In the genomic region with DNA sequence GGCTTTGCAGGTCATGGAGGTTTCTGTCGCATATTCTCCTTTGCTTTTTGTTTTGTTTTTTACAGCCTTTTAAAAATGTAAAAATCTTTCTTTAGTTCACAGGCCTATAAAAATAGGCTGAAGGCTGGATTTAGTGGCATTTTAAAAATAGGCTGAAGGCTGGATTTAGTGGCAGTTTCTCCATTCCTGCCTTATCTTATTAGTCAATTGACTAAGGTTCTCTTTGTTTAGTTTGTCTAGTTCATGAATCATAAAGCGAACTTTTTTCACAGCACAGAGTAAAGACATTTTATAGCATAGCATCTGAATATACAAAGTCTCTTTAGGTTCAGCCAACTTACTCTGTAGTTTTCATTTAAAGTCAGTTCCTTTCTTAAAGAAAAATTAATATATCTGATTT, we compare ENCODE assay signal across 2 cellular contexts.
TF ChIP-seq lines count a peak whose summit lies in the region.

No MANE protein-coding gene starts in this region.

TF ChIP-seq in SK-N-SH, 30 proteins besides CTCF, POLR2A, EP300 and RAD21 (continued from another document):
- TF ChIP-seq, protein P1, sequence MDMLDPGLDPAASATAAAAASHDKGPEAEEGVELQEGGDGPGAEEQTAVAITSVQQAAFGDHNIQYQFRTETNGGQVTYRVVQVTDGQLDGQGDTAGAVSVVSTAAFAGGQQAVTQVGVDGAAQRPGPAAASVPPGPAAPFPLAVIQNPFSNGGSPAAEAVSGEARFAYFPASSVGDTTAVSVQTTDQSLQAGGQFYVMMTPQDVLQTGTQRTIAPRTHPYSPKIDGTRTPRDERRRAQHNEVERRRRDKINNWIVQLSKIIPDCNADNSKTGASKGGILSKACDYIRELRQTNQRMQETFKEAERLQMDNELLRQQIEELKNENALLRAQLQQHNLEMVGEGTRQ (IDR thresholded peaks at IDR 0.05; ENCODE audit: borderline replicate concordance, low read depth, low read length), result no peak
- TF ChIP-seq NFIC (IDR thresholded peaks at IDR 0.05; ENCODE audit: borderline replicate concordance) (no peak), CHD2 (IDR thresholded peaks at IDR 0.05; ENCODE audit: low read length, partially characterized antibody) (no peak)
- TF ChIP-seq, protein P2, sequence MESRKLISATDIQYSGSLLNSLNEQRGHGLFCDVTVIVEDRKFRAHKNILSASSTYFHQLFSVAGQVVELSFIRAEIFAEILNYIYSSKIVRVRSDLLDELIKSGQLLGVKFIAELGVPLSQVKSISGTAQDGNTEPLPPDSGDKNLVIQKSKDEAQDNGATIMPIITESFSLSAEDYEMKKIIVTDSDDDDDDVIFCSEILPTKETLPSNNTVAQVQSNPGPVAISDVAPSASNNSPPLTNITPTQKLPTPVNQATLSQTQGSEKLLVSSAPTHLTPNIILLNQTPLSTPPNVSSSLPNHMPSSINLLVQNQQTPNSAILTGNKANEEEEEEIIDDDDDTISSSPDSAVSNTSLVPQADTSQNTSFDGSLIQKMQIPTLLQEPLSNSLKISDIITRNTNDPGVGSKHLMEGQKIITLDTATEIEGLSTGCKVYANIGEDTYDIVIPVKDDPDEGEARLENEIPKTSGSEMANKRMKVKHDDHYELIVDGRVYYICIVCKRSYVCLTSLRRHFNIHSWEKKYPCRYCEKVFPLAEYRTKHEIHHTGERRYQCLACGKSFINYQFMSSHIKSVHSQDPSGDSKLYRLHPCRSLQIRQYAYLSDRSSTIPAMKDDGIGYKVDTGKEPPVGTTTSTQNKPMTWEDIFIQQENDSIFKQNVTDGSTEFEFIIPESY (IDR thresholded peaks at IDR 0.05; ENCODE audit: borderline replicate concordance, low read depth), result no peak
- TF ChIP-seq, protein P3, sequence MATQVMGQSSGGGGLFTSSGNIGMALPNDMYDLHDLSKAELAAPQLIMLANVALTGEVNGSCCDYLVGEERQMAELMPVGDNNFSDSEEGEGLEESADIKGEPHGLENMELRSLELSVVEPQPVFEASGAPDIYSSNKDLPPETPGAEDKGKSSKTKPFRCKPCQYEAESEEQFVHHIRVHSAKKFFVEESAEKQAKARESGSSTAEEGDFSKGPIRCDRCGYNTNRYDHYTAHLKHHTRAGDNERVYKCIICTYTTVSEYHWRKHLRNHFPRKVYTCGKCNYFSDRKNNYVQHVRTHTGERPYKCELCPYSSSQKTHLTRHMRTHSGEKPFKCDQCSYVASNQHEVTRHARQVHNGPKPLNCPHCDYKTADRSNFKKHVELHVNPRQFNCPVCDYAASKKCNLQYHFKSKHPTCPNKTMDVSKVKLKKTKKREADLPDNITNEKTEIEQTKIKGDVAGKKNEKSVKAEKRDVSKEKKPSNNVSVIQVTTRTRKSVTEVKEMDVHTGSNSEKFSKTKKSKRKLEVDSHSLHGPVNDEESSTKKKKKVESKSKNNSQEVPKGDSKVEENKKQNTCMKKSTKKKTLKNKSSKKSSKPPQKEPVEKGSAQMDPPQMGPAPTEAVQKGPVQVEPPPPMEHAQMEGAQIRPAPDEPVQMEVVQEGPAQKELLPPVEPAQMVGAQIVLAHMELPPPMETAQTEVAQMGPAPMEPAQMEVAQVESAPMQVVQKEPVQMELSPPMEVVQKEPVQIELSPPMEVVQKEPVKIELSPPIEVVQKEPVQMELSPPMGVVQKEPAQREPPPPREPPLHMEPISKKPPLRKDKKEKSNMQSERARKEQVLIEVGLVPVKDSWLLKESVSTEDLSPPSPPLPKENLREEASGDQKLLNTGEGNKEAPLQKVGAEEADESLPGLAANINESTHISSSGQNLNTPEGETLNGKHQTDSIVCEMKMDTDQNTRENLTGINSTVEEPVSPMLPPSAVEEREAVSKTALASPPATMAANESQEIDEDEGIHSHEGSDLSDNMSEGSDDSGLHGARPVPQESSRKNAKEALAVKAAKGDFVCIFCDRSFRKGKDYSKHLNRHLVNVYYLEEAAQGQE (IDR thresholded peaks at IDR 0.05; ENCODE audit: low read depth, low read length), result no peak
- TF ChIP-seq, protein P4, sequence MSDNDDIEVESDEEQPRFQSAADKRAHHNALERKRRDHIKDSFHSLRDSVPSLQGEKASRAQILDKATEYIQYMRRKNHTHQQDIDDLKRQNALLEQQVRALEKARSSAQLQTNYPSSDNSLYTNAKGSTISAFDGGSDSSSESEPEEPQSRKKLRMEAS (IDR thresholded peaks at IDR 0.05; ENCODE audit: low read depth), result no peak

TF ChIP-seq in SK-N-SH treated with all-trans-retinoic acid at 6 μM for 48 hours, 23 proteins besides CTCF, POLR2A, EP300 and RAD21 (continued from another document):
- TF ChIP-seq, protein P5, sequence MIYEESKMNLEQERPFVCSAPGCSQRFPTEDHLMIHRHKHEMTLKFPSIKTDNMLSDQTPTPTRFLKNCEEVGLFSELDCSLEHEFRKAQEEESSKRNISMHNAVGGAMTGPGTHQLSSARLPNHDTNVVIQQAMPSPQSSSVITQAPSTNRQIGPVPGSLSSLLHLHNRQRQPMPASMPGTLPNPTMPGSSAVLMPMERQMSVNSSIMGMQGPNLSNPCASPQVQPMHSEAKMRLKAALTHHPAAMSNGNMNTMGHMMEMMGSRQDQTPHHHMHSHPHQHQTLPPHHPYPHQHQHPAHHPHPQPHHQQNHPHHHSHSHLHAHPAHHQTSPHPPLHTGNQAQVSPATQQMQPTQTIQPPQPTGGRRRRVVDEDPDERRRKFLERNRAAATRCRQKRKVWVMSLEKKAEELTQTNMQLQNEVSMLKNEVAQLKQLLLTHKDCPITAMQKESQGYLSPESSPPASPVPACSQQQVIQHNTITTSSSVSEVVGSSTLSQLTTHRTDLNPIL (CRISPR knock-in tag; IDR thresholded peaks at IDR 0.05; ENCODE audit: low read depth), result no peak
- TF ChIP-seq ESRRG (CRISPR knock-in tag; IDR thresholded peaks at IDR 0.05) (no peak), ZFP3 (CRISPR knock-in tag; IDR thresholded peaks at IDR 0.05) (no peak), OSR1 (CRISPR knock-in tag; IDR thresholded peaks at IDR 0.05) (no peak), ZNF565 (CRISPR knock-in tag; conservative IDR thresholded peaks at IDR 0.05; ENCODE audit: low read depth) (no peak), RARB (CRISPR knock-in tag; IDR thresholded peaks at IDR 0.05) (no peak), PPARA (CRISPR knock-in tag; IDR thresholded peaks at IDR 0.05; ENCODE audit: borderline replicate concordance) (no peak), ARNTL (CRISPR knock-in tag; IDR thresholded peaks at IDR 0.05; ENCODE audit: borderline replicate concordance, low read depth) (no peak), ZNF8 (CRISPR knock-in tag; IDR thresholded peaks at IDR 0.05) (no peak), TOX (CRISPR knock-in tag; IDR thresholded peaks at IDR 0.05; ENCODE audit: borderline replicate concordance) (no peak), BACH2 (CRISPR knock-in tag; IDR thresholded peaks at IDR 0.05; ENCODE audit: borderline replicate concordance) (no peak)
- TF ChIP-seq, protein P6, sequence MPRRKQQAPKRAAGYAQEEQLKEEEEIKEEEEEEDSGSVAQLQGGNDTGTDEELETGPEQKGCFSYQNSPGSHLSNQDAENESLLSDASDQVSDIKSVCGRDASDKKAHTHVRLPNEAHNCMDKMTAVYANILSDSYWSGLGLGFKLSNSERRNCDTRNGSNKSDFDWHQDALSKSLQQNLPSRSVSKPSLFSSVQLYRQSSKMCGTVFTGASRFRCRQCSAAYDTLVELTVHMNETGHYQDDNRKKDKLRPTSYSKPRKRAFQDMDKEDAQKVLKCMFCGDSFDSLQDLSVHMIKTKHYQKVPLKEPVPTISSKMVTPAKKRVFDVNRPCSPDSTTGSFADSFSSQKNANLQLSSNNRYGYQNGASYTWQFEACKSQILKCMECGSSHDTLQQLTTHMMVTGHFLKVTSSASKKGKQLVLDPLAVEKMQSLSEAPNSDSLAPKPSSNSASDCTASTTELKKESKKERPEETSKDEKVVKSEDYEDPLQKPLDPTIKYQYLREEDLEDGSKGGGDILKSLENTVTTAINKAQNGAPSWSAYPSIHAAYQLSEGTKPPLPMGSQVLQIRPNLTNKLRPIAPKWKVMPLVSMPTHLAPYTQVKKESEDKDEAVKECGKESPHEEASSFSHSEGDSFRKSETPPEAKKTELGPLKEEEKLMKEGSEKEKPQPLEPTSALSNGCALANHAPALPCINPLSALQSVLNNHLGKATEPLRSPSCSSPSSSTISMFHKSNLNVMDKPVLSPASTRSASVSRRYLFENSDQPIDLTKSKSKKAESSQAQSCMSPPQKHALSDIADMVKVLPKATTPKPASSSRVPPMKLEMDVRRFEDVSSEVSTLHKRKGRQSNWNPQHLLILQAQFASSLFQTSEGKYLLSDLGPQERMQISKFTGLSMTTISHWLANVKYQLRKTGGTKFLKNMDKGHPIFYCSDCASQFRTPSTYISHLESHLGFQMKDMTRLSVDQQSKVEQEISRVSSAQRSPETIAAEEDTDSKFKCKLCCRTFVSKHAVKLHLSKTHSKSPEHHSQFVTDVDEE (CRISPR knock-in tag; IDR thresholded peaks at IDR 0.05), result no peak
- TF ChIP-seq, protein P7, sequence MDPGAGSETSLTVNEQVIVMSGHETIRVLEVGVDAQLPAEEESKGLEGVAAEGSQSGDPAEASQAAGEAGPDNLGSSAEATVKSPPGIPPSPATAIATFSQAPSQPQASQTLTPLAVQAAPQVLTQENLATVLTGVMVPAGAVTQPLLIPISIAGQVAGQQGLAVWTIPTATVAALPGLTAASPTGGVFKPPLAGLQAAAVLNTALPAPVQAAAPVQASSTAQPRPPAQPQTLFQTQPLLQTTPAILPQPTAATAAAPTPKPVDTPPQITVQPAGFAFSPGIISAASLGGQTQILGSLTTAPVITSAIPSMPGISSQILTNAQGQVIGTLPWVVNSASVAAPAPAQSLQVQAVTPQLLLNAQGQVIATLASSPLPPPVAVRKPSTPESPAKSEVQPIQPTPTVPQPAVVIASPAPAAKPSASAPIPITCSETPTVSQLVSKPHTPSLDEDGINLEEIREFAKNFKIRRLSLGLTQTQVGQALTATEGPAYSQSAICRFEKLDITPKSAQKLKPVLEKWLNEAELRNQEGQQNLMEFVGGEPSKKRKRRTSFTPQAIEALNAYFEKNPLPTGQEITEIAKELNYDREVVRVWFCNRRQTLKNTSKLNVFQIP (CRISPR knock-in tag; IDR thresholded peaks at IDR 0.05; ENCODE audit: borderline replicate concordance, low read depth), result no peak
TF ChIP-seq in SK-N-SH treated with all-trans-retinoic acid at 6 μM for 48 hours: peak in this region for 0.
